15 cellular contexts compared by ENCODE assay signal in the genomic region with DNA sequence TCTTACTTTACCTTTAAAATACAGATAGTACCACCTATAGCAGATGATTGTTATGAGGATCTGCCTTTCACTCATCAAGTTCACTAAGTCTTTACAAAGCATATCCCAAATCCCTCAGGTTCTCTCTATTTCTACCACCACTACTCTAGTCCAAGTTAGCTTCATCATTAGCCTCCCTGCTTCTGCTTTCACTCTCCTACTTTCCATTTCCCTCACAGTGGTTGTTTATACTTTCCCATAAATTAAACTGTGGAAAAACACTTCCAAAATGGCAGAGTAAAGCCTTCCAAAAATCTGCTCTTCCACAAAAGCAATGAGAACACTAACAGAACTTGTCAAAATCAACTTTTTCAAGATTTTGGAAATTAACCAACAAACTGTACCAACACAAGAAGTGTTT.
"Had no signal": no experiment of that assay in that cellular context is flagged by ENCODE, and none has a peak within 500 bp of the region (broad histone marks: within the 10 kb centered on the region; RNA-seq: fewer than 3 reads in every experiment).

No MANE protein-coding gene starts in this region.

- H3K9me3 ChIP-seq: colonic mucosa, lower lobe of right lung had no signal

- H3K27me3 ChIP-seq: colonic mucosa had no signal

- DNase-seq: activated CD4-positive, alpha-beta T cell treated with anti-CD3 and anti-CD28 coated beads for 1 hour; activated CD4-positive, alpha-beta T cell treated with anti-CD3 and anti-CD28 coated beads, Interleukin-2, amount 50 U/mL, for 48 hours; activated gamma-delta T cell; activated naive CD8-positive, alpha-beta T cell treated with anti-CD3 and anti-CD28 coated beads, Interleukin-2, amount 10 ng/mL, durations not matched to agents 7 days and 5 days; activated T-cell treated with anti-CD3 and anti-CD28 coated beads, Interleukin-2, amount 50 U/mL, for 48 hours; aorta; colonic mucosa; effector CD4-positive, alpha-beta T cell; hypothalamus; lower lobe of right lung; natural killer cell; occipital lobe; stimulated activated CD4-positive, alpha-beta T cell treated with anti-CD3 and anti-CD28 coated beads, Interleukin-4, amount 100 ng/mL, for 24 hours; T-helper 9 cell had no signal

- H3K36me3 Mint-ChIP-seq: activated naive CD8-positive, alpha-beta T cell treated with anti-CD3 and anti-CD28 coated beads, Interleukin-2, amount 10 ng/mL, durations not matched to agents 7 days and 5 days; natural killer cell had no signal

- H3K9me3 Mint-ChIP-seq: activated naive CD8-positive, alpha-beta T cell treated with anti-CD3 and anti-CD28 coated beads, Interleukin-2, amount 10 ng/mL, durations not matched to agents 7 days and 5 days; natural killer cell; stimulated activated naive CD8-positive, alpha-beta T cell treated with anti-CD3 and anti-CD28 coated beads, Interleukin-15, Interleukin-2, amounts not matched to agents 100 ng/mL and 50 ng/mL, for 24 hours had no signal

- H3K27ac ChIP-seq: colonic mucosa, lower lobe of right lung had no signal

- H3K4me3 Mint-ChIP-seq: activated naive CD8-positive, alpha-beta T cell treated with anti-CD3 and anti-CD28 coated beads, Interleukin-2, amount 10 ng/mL, durations not matched to agents 7 days and 5 days; natural killer cell; stimulated activated naive CD8-positive, alpha-beta T cell treated with anti-CD3 and anti-CD28 coated beads, Interleukin-15, Interleukin-2, amounts not matched to agents 100 ng/mL and 50 ng/mL, for 24 hours had no signal

- H3K36me3 ChIP-seq: colonic mucosa, lower lobe of right lung had no signal

- H3K4me3 ChIP-seq: colonic mucosa, lower lobe of right lung had no signal

- H3K4me1 Mint-ChIP-seq: activated naive CD8-positive, alpha-beta T cell treated with anti-CD3 and anti-CD28 coated beads, Interleukin-2, amount 10 ng/mL, durations not matched to agents 7 days and 5 days; natural killer cell had no signal

- ATAC-seq: natural killer cell had no signal

- H3K4me1 ChIP-seq: colonic mucosa had no signal

- H3K27ac Mint-ChIP-seq: activated naive CD8-positive, alpha-beta T cell treated with anti-CD3 and anti-CD28 coated beads, Interleukin-2, amount 10 ng/mL, durations not matched to agents 7 days and 5 days; natural killer cell; stimulated activated naive CD8-positive, alpha-beta T cell treated with anti-CD3 and anti-CD28 coated beads, Interleukin-15, Interleukin-2, amounts not matched to agents 100 ng/mL and 50 ng/mL, for 24 hours had no signal
